ENCODE assay signal across 16 cellular contexts in the genomic region with DNA sequence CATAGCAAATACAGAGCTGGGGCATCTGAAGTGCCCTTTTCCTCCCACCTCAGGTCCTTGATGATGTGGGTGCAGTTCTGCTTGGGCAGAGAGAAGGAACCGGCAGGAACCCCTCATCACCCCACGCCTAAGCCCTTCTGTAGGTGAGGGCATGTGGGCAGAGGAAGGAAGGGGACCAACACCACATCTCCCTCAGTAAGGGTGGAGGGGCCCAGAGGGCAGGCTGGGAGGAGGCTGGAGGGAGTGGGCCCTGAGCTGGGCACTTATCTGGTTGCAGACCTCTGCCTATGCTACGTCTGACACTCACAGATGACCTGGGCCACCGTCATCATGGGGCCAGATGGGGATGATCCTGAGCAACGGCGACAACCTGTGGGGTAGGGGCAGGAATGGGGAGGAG. TPM values are rescaled to one million over a fixed set of nuclear protein-coding genes. Genes with fewer than 3 reads are reported as not detected.
DNase-seq lines count a peak whose midpoint lies in the region; ATAC-seq and TF ChIP-seq lines count a peak whose summit lies in the region.
"Had no signal": no experiment of that assay in that cellular context is flagged by ENCODE, and none has a peak within 500 bp of the region (broad histone marks: within the 10 kb centered on the region; RNA-seq: fewer than 3 reads in every experiment).

No MANE protein-coding gene starts in this region.

- H3K27me3 ChIP-seq in BLaER1, result no peaks in the 10 kb centered on the region
- no peaks in the 10 kb centered on the region for H3K27me3 ChIP-seq in H9 (ENCODE audit: insufficient read depth, low read length)
- H3K27me3 ChIP-seq: spleen had no signal

- TF ChIP-seq CTCF in H9 (conservative IDR thresholded peaks at IDR 0.05), result no peak

- no peak overlapping the region for H3K14ac ChIP-seq in H9 (ENCODE audit: insufficient read depth, low read length)

- WGBS in H9 (ENCODE audit: extremely low coverage, insufficient read length, low lambda C conversion rate), result no CpG with 5 or more reads among the region's 6 CpGs

- H4K20me1 ChIP-seq in BLaER1 (peaks cover 45% of the 10 kb centered on the region), H9 (ENCODE audit: control insufficient read depth, insufficient read depth, insufficient read length) (no peaks in the 10 kb centered on the region)

- H3K9me3 ChIP-seq in BLaER1 (no peaks in the 10 kb centered on the region), H9 (ENCODE audit: control insufficient read depth, low read depth, low read length) (no peaks in the 10 kb centered on the region)
- H3K9me3 ChIP-seq: spleen had no signal

- no peak overlapping the region for H2AFZ ChIP-seq in H9 (ENCODE audit: low read length)

- peak overlapping the region in 1 of 2 experiments; percentile 63; a peak in 2 of 5 replicates for H3K4me3 Mint-ChIP-seq in H9
- H3K4me3 Mint-ChIP-seq in activated naive CD8-positive, alpha-beta T cell treated with anti-CD3 and anti-CD28 coated beads, Interleukin-2, amount 50 U/mL, for 24 hours, result no peak overlapping the region
- peak overlapping the region in 1 of 8 donors; percentile 10 for H3K4me3 Mint-ChIP-seq in naive B cell
- H3K4me3 Mint-ChIP-seq: type B pancreatic cell had no signal

- no peak overlapping the region for H2BK15ac ChIP-seq in H9 (ENCODE audit: low read depth, low read length)

- peaks cover 84% of the 10 kb centered on the region for H3K36me3 ChIP-seq in BLaER1

- no peak overlapping the region for H2BK20ac ChIP-seq in H9 (ENCODE audit: low read depth, low read length, poor library complexity, severe bottlenecking)

- no peaks in the 10 kb centered on the region for H3K79me2 ChIP-seq in H9 (ENCODE audit: insufficient read depth, low read length)

- no peak overlapping the region for H4K91ac ChIP-seq in H9 (ENCODE audit: insufficient read length, low read depth, low read length)

- H2BK5ac ChIP-seq in H9 (ENCODE audit: insufficient read length, low read length), result no peak overlapping the region

- H3K4me3 ChIP-seq in BLaER1, result peak overlapping the region; percentile 54
- H3K4me3 ChIP-seq: spleen had no signal

- DNase-seq in H9 (no peak), naive B cell (no peak), SW480 (ENCODE audit: low spot score) (no peak), germinal center (ENCODE audit: low spot score) (no peak), NCI-H510A (lab: John Stamatoyannopoulos, UW) (no peak)
- DNase-seq in activated naive CD8-positive, alpha-beta T cell treated with anti-CD3 and anti-CD28 coated beads, Interleukin-2, amount 50 U/mL, for 24 hours, result no peak
- DNase-seq: activated CD4-positive, alpha-beta T cell treated with anti-CD3 and anti-CD28 coated beads for 4 hours; AML-193; left colon; MV-4-11; NCI-H2029 treated with DMSO at 0.1 percent for 48 hours; SHP77; spleen had no signal

- no peak overlapping the region for H4K5ac ChIP-seq in H9 (ENCODE audit: insufficient read length, low read depth, low read length)

- H3K4me1 ChIP-seq in BLaER1 (peaks cover 72% of the 10 kb centered on the region), H9 (ENCODE audit: insufficient read depth, low read length) (peaks cover 4% of the 10 kb centered on the region; the same call in 1 of the 2 replicates)

- H3K27ac Mint-ChIP-seq in H9 (peak overlapping the region; percentile 86 to 94 (median 88); a peak in 4 of 7 replicates), naive B cell (peak overlapping the region in 5 of 6 donors; percentile 57 to 94 (median 92))
- peak overlapping the region; percentile 67 for H3K27ac Mint-ChIP-seq in activated naive CD8-positive, alpha-beta T cell treated with anti-CD3 and anti-CD28 coated beads, Interleukin-2, amount 50 U/mL, for 24 hours

- H3K27ac ChIP-seq in BLaER1, result peak overlapping the region; percentile 90
- H3K27ac ChIP-seq in H9 (ENCODE audit: insufficient read length, low read depth, low read length), result no peak overlapping the region

- no peak overlapping the region for H2BK12ac ChIP-seq in H9 (ENCODE audit: insufficient read length, low read depth, low read length)

- ATAC-seq in activated naive CD8-positive, alpha-beta T cell treated with anti-CD3 and anti-CD28 coated beads, Interleukin-2, amount 50 U/mL, for 24 hours, result no peak
- ATAC-seq in naive B cell (ENCODE audit: low read depth in 2 of 2) (peak in 1 of 2 donors; percentile 29), HG02610 (IDR thresholded peaks at IDR 0.05; ENCODE audit: unreplicated experiment) (no peak)

- peak overlapping the region; percentile 93 for H3K4me2 ChIP-seq in BLaER1
- H3K4me2 ChIP-seq in H9 (ENCODE audit: insufficient read depth, insufficient read length, low read length), result no peak overlapping the region

- H3K79me1 ChIP-seq in H9 (ENCODE audit: insufficient read depth, low read depth, low read length, poor library complexity, severe bottlenecking), result no peaks in the 10 kb centered on the region

- H3K18ac ChIP-seq in H9 (ENCODE audit: insufficient read length, low read depth, low read length), result no peak overlapping the region

- no peak overlapping the region for H3K4ac ChIP-seq in H9 (ENCODE audit: low read depth, low read length)

- H3K27me3 Mint-ChIP-seq in H9 (ENCODE audit: low read depth) (peaks cover 2% of the 10 kb centered on the region; the same call in 1 of the 2 replicates), naive B cell (no peaks in the 10 kb centered on the region)
- no peaks in the 10 kb centered on the region for H3K27me3 Mint-ChIP-seq in activated naive CD8-positive, alpha-beta T cell treated with anti-CD3 and anti-CD28 coated beads, Interleukin-2, amount 50 U/mL, for 24 hours
- H3K27me3 Mint-ChIP-seq: type B pancreatic cell had no signal

- H3K9me3 Mint-ChIP-seq in H9 (no peaks in the 10 kb centered on the region; a peak in 1 of 5 replicates), naive B cell (no peaks in the 10 kb centered on the region)
- no peaks in the 10 kb centered on the region for H3K9me3 Mint-ChIP-seq in activated naive CD8-positive, alpha-beta T cell treated with anti-CD3 and anti-CD28 coated beads, Interleukin-2, amount 50 U/mL, for 24 hours
- H3K9me3 Mint-ChIP-seq: type B pancreatic cell had no signal

- H3K4me1 Mint-ChIP-seq in H9 (peaks cover 36 to 56% of the 10 kb centered on the region in 2 experiments), naive B cell (peaks cover 24 to 31% (median 24%) of the 10 kb centered on the region in 3 donors)
- H3K4me1 Mint-ChIP-seq in activated naive CD8-positive, alpha-beta T cell treated with anti-CD3 and anti-CD28 coated beads, Interleukin-2, amount 50 U/mL, for 24 hours, result peaks cover 6% of the 10 kb centered on the region

- no peak overlapping the region for H3K23ac ChIP-seq in H9 (ENCODE audit: insufficient read length, low read depth, low read length)

- H3T11ph ChIP-seq in H9 (ENCODE audit: low read length), result no peak overlapping the region

- no peak overlapping the region for H4K8ac ChIP-seq in H9 (replicated peaks; ENCODE audit: insufficient read length, low read depth, low read length)

- no peak overlapping the region for H2BK120ac ChIP-seq in H9 (ENCODE audit: low read depth, low read length, poor library complexity, severe bottlenecking)

- H3K56ac ChIP-seq in H9 (ENCODE audit: insufficient read length, low read depth, low read length), result no peak overlapping the region

- H3K9ac ChIP-seq in BLaER1 (peak overlapping the region; percentile 64), H9 (ENCODE audit: extremely low read depth, insufficient read length, low read length) (no peak overlapping the region)

- H3K36me3 Mint-ChIP-seq in H9 (ENCODE audit: insufficient read depth in 1 of 3, low read depth in 3 of 3), result peaks cover 40 to 76% (median 69%) of the 10 kb centered on the region in 3 experiments
- peaks cover 32% of the 10 kb centered on the region for H3K36me3 Mint-ChIP-seq in activated naive CD8-positive, alpha-beta T cell treated with anti-CD3 and anti-CD28 coated beads, Interleukin-2, amount 50 U/mL, for 24 hours (ENCODE audit: low read depth)
- H3K36me3 Mint-ChIP-seq in naive B cell, result peaks cover 0 to 22% of the 10 kb centered on the region in 2 donors

- no peak overlapping the region for H2AK5ac ChIP-seq in H9 (ENCODE audit: insufficient read length, low read length)

- no peaks in the 10 kb centered on the region for H3K23me2 ChIP-seq in H9 (ENCODE audit: insufficient read length, low read depth, low read length, poor library complexity, severe bottlenecking)

RNA-seq across cellular contexts. Expression of gene ZNF687, which starts 11.0 kb away (rescaled TPM):
- total RNA-seq in H9 (2021), result 52.9 and 58.2 TPM in 2 replicates
- 1 to 10 TPM in 4 of 6 donors, under 1 TPM in 2; 0.08 to 2.6 (median 1.6) TPM for polyA plus RNA-seq in naive B cell (ENCODE audit: low read depth in 6 of 6)

RNA-seq across cellular contexts. Expression of gene PI4KB, which starts 34.1 kb away (rescaled TPM):
- 39.1 and 39.2 TPM in 2 replicates for total RNA-seq in H9 (2021)
- 10 to 100 TPM; 35.0 to 80.3 (median 61.5) TPM for polyA plus RNA-seq in naive B cell (ENCODE audit: low read depth in 6 of 6)

RNA-seq across cellular contexts. Expression of gene PSMD4, which starts 38.6 kb away (rescaled TPM):
- total RNA-seq in H9 (2021), result 205 and 207 TPM in 2 replicates
- 100 to 1,000 TPM; 253 to 417 (median 291) TPM for polyA plus RNA-seq in naive B cell (ENCODE audit: low read depth in 6 of 6)

RNA-seq across cellular contexts. Expression of gene RFX5, which starts 54.0 kb away (rescaled TPM):
- 65.1 and 72.7 TPM in 2 replicates for total RNA-seq in H9 (2021)
- polyA plus RNA-seq in naive B cell (ENCODE audit: low read depth in 6 of 6), result 100 to 1,000 TPM; 113 to 139 (median 130) TPM
